ENCODE assay signal across 9 cellular contexts in the genomic region with DNA sequence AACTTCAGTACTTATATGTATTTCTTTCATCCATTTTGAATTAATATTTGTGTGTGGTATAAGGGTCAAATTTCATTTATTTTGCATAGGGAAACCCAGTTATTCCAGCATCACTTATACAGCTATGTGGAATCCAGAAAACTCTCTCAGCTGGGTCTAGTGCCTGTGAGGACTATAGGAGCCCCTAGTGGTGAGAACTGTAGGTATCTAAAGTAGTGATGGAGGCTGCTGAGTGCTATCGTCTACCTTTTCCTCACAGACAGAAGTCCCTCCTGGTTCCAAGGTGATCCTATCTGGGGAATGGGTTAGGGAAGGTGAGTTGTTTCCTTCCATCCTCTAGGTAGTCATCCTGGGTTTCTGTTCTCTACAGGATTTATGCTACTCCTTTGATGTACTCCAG.
DNase-seq lines count a peak whose midpoint lies in the region; FAIRE-seq and TF ChIP-seq lines count a peak whose summit lies in the region.
"Had no signal": no experiment of that assay in that cellular context is flagged by ENCODE, and none has a peak within 500 bp of the region (broad histone marks: within the 10 kb centered on the region; RNA-seq: fewer than 3 reads in every experiment).

No MANE protein-coding gene starts in this region.

- H3K27me3 ChIP-seq in bronchial epithelial cell (ENCODE audit: control insufficient read depth, insufficient read depth, low read length): no peaks in the 10 kb centered on the region
- H3K27me3 ChIP-seq: SJSA1 had no signal

- no peak for FAIRE-seq in bronchial epithelial cell (lab: Jason Lieb, UNC)

- H3K4me3 ChIP-seq in LNCaP clone FGC (ENCODE audit: low read depth, low read length) (no peak overlapping the region), bronchial epithelial cell (ENCODE audit: low read depth, low read length) (no peak overlapping the region), retinal pigment epithelial cell (ENCODE audit: low read length) (no peak overlapping the region)
- H3K4me3 ChIP-seq: SJSA1 had no signal

- DNase-seq in NCI-H748 (lab: John Stamatoyannopoulos, UW; ENCODE audit: unreplicated experiment) (peak; percentile 40), NCI-H748 treated with DMSO at 0.1 percent for 48 hours (lab: John Stamatoyannopoulos, UW) (no peak), LNCaP clone FGC (ENCODE audit: low read depth) (no peak), bronchial epithelial cell (ENCODE audit: low read depth) (peak; percentile 18), retinal pigment epithelial cell (ENCODE audit: low read depth) (no peak), NCI-H2107 treated with DMSO at 0.1 percent for 48 hours (lab: John Stamatoyannopoulos, UW; ENCODE audit: unreplicated experiment) (no peak), HCEC 1CT (no peak)
- no peak for DNase-seq in stimulated activated naive CD4-positive, alpha-beta T cell (lab: John Stamatoyannopoulos, UW)

- TF ChIP-seq CTCF in LNCaP clone FGC (IDR thresholded peaks at IDR 0.05; ENCODE audit: control insufficient read depth, extremely low read depth, insufficient read depth): peak; percentile 36
- TF ChIP-seq CTCF in bronchial epithelial cell (IDR thresholded peaks at IDR 0.05; ENCODE audit: insufficient read depth, low read length, severe bottlenecking): peak; percentile 46
- peak; percentile 48 for TF ChIP-seq CTCF in retinal pigment epithelial cell (conservative IDR thresholded peaks at IDR 0.05; ENCODE audit: low read depth, low read length)

- H3K36me3 ChIP-seq in bronchial epithelial cell (ENCODE audit: control insufficient read depth, insufficient read depth, low read length): no peaks in the 10 kb centered on the region
- H3K36me3 ChIP-seq: SJSA1 had no signal

Comparison
In these comparisons a context has a peak if more than half of its experiments do, and no peak if none do; other contexts are left out.
1. DNase-seq: peak in NCI-H748 (single experiment) and bronchial epithelial cell (single experiment); none in NCI-H748 treated with DMSO at 0.1 percent for 48 hours (single experiment), LNCaP clone FGC (single experiment), retinal pigment epithelial cell (single experiment), NCI-H2107 treated with DMSO at 0.1 percent for 48 hours (single experiment), HCEC 1CT (single experiment) and stimulated activated naive CD4-positive, alpha-beta T cell (0 of 6).
2. Peak in every context shown above with its lines, with median percentiles within 50 percentile points of each other: CTCF ChIP-seq.